Comparison of ENCODE assay signal across 1 cellular context in genomic region chr3:4752201-4753072, GRCh38.
TF ChIP-seq lines count a peak whose summit lies in the region.

No MANE protein-coding gene starts in this region.

TF ChIP-seq in HepG2, 621 proteins besides CTCF, POLR2A, EP300 and RAD21 (continued from another document and continues in another):
- TF ChIP-seq PREB (CRISPR knock-in tag; IDR thresholded peaks at IDR 0.05), result no peak
- TF ChIP-seq ZNF138 (CRISPR knock-in tag; IDR thresholded peaks at IDR 0.05; ENCODE audit: low read depth), result no peak
- no peak for TF ChIP-seq LBX2 (CRISPR knock-in tag; IDR thresholded peaks at IDR 0.05; ENCODE audit: borderline replicate concordance)
- no peak for TF ChIP-seq NKX3-1 (CRISPR knock-in tag; IDR thresholded peaks at IDR 0.05)
- no peak for TF ChIP-seq ZNF773 (CRISPR knock-in tag; IDR thresholded peaks at IDR 0.05; ENCODE audit: borderline replicate concordance)
- no peak for TF ChIP-seq ZNF33B (CRISPR knock-in tag; IDR thresholded peaks at IDR 0.05)
- peak; percentile 85; the same call in 1 of the 2 replicates for TF ChIP-seq ARID5B (CRISPR knock-in tag; IDR thresholded peaks at IDR 0.05)
- TF ChIP-seq MXD3 (CRISPR knock-in tag; IDR thresholded peaks at IDR 0.05), result no peak
- TF ChIP-seq RCOR2 (CRISPR knock-in tag; IDR thresholded peaks at IDR 0.05), result peak; percentile 85; the same call in 1 of the 2 replicates
- TF ChIP-seq ZNF724P (CRISPR knock-in tag; IDR thresholded peaks at IDR 0.05; ENCODE audit: borderline replicate concordance), result no peak; the same call in 1 of the 2 replicates
- peak; percentile 46 for TF ChIP-seq RARA (CRISPR knock-in tag; IDR thresholded peaks at IDR 0.05)
- TF ChIP-seq ZNF30 (CRISPR knock-in tag; IDR thresholded peaks at IDR 0.05), result no peak
- no peak for TF ChIP-seq CCAR2 (optimal IDR thresholded peaks at IDR 0.05; ENCODE audit: low read depth, low read length)
- no peak for TF ChIP-seq CHD2 (IDR thresholded peaks at IDR 0.05; ENCODE audit: low read depth, low read length)
- TF ChIP-seq NBN (conservative IDR thresholded peaks at IDR 0.05), result no peak
- no peak; the same call in 1 of the 2 replicates for TF ChIP-seq ZNF557 (CRISPR knock-in tag; IDR thresholded peaks at IDR 0.05)
- TF ChIP-seq ZNF639 (CRISPR knock-in tag; conservative IDR thresholded peaks at IDR 0.05), result 0 out of 2 replicates have a peak, but pooled peaks have one; percentile 9
- TF ChIP-seq IKZF5 (CRISPR knock-in tag; IDR thresholded peaks at IDR 0.05), result peak; percentile 84; the same call in 1 of the 2 replicates
- no peak for TF ChIP-seq MLXIP (CRISPR knock-in tag; IDR thresholded peaks at IDR 0.05; ENCODE audit: borderline replicate concordance)
- no peak for TF ChIP-seq ZNF230 (CRISPR knock-in tag; IDR thresholded peaks at IDR 0.05)
- TF ChIP-seq ZNF207 (IDR thresholded peaks at IDR 0.05; ENCODE audit: borderline replicate concordance), result no peak
- TF ChIP-seq SMAD9 (CRISPR knock-in tag; IDR thresholded peaks at IDR 0.05), result no peak; the same call in 1 of the 2 replicates
- TF ChIP-seq ZNF225 (CRISPR knock-in tag; IDR thresholded peaks at IDR 0.05), result no peak
- TF ChIP-seq LCORL (IDR thresholded peaks at IDR 0.05), result no peak
- TF ChIP-seq LCORL (CRISPR knock-in tag; IDR thresholded peaks at IDR 0.05), result peak; percentile 82
- peak; percentile 63; the same call in 1 of the 2 replicates for TF ChIP-seq TGIF2 (CRISPR knock-in tag; IDR thresholded peaks at IDR 0.05)
- TF ChIP-seq JUNB (CRISPR knock-in tag; IDR thresholded peaks at IDR 0.05; ENCODE audit: borderline replicate concordance), result no peak
- peak; percentile 58; the same call in 1 of the 2 replicates for TF ChIP-seq ZBTB20 (CRISPR knock-in tag; IDR thresholded peaks at IDR 0.05; ENCODE audit: borderline replicate concordance, low read depth)
- no peak for TF ChIP-seq IKZF4 (CRISPR knock-in tag; IDR thresholded peaks at IDR 0.05; ENCODE audit: borderline replicate concordance, low read depth, not compliant biosample characterization)
- no peak for TF ChIP-seq PRDM4 (CRISPR knock-in tag; IDR thresholded peaks at IDR 0.05; ENCODE audit: borderline replicate concordance)
- no peak; the same call in none of the 2 replicates for TF ChIP-seq ZNF501 (CRISPR knock-in tag; IDR thresholded peaks at IDR 0.05)
- TF ChIP-seq BHLHE40 (IDR thresholded peaks at IDR 0.05; ENCODE audit: low read length), result peak; percentile 49; the same call in 1 of the 2 replicates
- TF ChIP-seq PITX1 (CRISPR knock-in tag; IDR thresholded peaks at IDR 0.05), result peak; percentile 97
- TF ChIP-seq ZFYVE20 (CRISPR knock-in tag; IDR thresholded peaks at IDR 0.05; ENCODE audit: borderline replicate concordance, low read depth), result no peak
- no peak for TF ChIP-seq ZNF775 (CRISPR knock-in tag; IDR thresholded peaks at IDR 0.05; ENCODE audit: borderline replicate concordance)
- no peak for TF ChIP-seq ZNF253 (CRISPR knock-in tag; IDR thresholded peaks at IDR 0.05; ENCODE audit: borderline replicate concordance)
- 0 out of 2 replicates have a peak, but pooled peaks have one; percentile 36 for TF ChIP-seq ZNF275 (CRISPR knock-in tag; IDR thresholded peaks at IDR 0.05; ENCODE audit: borderline replicate concordance)
- TF ChIP-seq MTA3 (CRISPR knock-in tag; IDR thresholded peaks at IDR 0.05), result no peak
- no peak for TF ChIP-seq ZNF564 (CRISPR knock-in tag; IDR thresholded peaks at IDR 0.05)
- no peak for TF ChIP-seq CREBL2 (CRISPR knock-in tag; IDR thresholded peaks at IDR 0.05; ENCODE audit: borderline replicate concordance)
- peak; percentile 61; the same call in 1 of the 2 replicates for TF ChIP-seq HMG20A (CRISPR knock-in tag; IDR thresholded peaks at IDR 0.05; ENCODE audit: borderline replicate concordance)
- TF ChIP-seq SPEN (CRISPR knock-in tag; IDR thresholded peaks at IDR 0.05; ENCODE audit: low read depth), result 0 out of 2 replicates have a peak, but pooled peaks have one; percentile 29
- no peak for TF ChIP-seq TEAD2 (CRISPR knock-in tag; IDR thresholded peaks at IDR 0.05)
- TF ChIP-seq YY1 (IDR thresholded peaks at IDR 0.05; ENCODE audit: insufficient read depth, insufficient replicate concordance, low read depth, low read length), result no peak
- no peak for TF ChIP-seq KDM4B (CRISPR knock-in tag; IDR thresholded peaks at IDR 0.05)
- no peak for TF ChIP-seq ZFAT (CRISPR knock-in tag; conservative IDR thresholded peaks at IDR 0.05)
- TF ChIP-seq ZNF615 (CRISPR knock-in tag; IDR thresholded peaks at IDR 0.05; ENCODE audit: borderline replicate concordance), result peak; percentile 69
- TF ChIP-seq ZNF343 (CRISPR knock-in tag; IDR thresholded peaks at IDR 0.05), result no peak; the same call in 1 of the 2 replicates
- TF ChIP-seq PBX3 (CRISPR knock-in tag; IDR thresholded peaks at IDR 0.05; ENCODE audit: borderline replicate concordance), result no peak
- no peak for TF ChIP-seq ATF1 (CRISPR knock-in tag; IDR thresholded peaks at IDR 0.05)
- TF ChIP-seq ZNF24 (IDR thresholded peaks at IDR 0.05), result no peak
- TF ChIP-seq ZNF709 (CRISPR knock-in tag; IDR thresholded peaks at IDR 0.05), result no peak
- peak; percentile 63 for TF ChIP-seq ASH2L (IDR thresholded peaks at IDR 0.05; ENCODE audit: insufficient read length, low read depth, low read length)
- peak; percentile 69; the same call in 1 of the 2 replicates for TF ChIP-seq ZNF510 (CRISPR knock-in tag; IDR thresholded peaks at IDR 0.05; ENCODE audit: low read depth)
- TF ChIP-seq ZNF879 (CRISPR knock-in tag; IDR thresholded peaks at IDR 0.05), result no peak; the same call in 1 of the 2 replicates
